ENCODE assay signal across 21 cellular contexts in the genomic region with DNA sequence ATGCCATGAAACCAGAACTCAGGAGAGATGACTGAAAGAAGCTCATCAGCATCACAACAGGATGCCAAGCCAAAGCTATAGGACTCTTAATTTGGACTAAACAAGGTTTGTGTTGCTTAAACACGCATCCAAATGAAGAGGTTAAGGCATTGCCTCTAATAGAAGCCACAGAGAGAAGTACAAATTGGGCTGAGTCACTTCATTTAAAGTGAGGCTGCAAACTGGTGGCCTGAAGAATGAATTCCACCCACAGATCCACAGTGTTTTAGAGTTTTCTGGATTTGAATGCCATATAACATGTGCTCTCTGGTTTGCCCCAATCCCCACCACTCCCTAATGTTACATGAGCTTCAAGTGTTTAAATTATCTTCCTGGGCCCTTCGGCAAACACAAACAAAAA.
DNase-seq lines count a peak whose midpoint lies in the region; ATAC-seq and TF ChIP-seq lines count a peak whose summit lies in the region.
"Had no signal": no experiment of that assay in that cellular context is flagged by ENCODE, and none has a peak within 500 bp of the region (broad histone marks: within the 10 kb centered on the region; RNA-seq: fewer than 3 reads in every experiment).

No MANE protein-coding gene starts in this region.

- no peak overlapping the region for H2BK15ac ChIP-seq in mesenchymal stem cell (ENCODE audit: low read depth, poor library complexity, severe bottlenecking)

- no peak overlapping the region for H3K4ac ChIP-seq in mesenchymal stem cell (ENCODE audit: low read depth in 1 of 2, low read length in 2 of 2)

- no peaks in the 10 kb centered on the region for H3K9me3 ChIP-seq in mesenchymal stem cell (ENCODE audit: control insufficient read depth, low read length)
- H3K9me3 ChIP-seq: Caco-2 had no signal

- H3K23ac ChIP-seq in mesenchymal stem cell (ENCODE audit: low read length in 2 of 2): no peak overlapping the region

- no peak overlapping the region for H4K91ac ChIP-seq in mesenchymal stem cell (ENCODE audit: low read length)

- H3K27ac Mint-ChIP-seq in HFFc6 (peak overlapping the region; percentile 51), WTC11 (peak overlapping the region; percentile 13; the same call in 1 of the 2 replicates)
- H3K27ac Mint-ChIP-seq: B cell had no signal

- no peaks in the 10 kb centered on the region for H3K9me3 Mint-ChIP-seq in HFFc6
- H3K9me3 Mint-ChIP-seq in WTC11: peaks cover 5% of the 10 kb centered on the region; the same call in 1 of the 2 replicates

- H2BK120ac ChIP-seq in mesenchymal stem cell (ENCODE audit: low read depth, low read length): no peak overlapping the region

- no peak for TF ChIP-seq CTCF in HFFc6 (IDR thresholded peaks at IDR 0.05)
- TF ChIP-seq CTCF in WTC11 (IDR thresholded peaks at IDR 0.05): no peak

- H2BK12ac ChIP-seq in mesenchymal stem cell (ENCODE audit: low read length in 2 of 2): no peak overlapping the region

- H3K36me3 Mint-ChIP-seq in HFFc6 (ENCODE audit: low read depth) (no peaks in the 10 kb centered on the region; the same call in 1 of the 2 replicates), WTC11 (no peaks in the 10 kb centered on the region)

- H3K9ac ChIP-seq in mesenchymal stem cell (ENCODE audit: low read length): peak overlapping the region; percentile 7

- H3K18ac ChIP-seq in mesenchymal stem cell (ENCODE audit: low read depth in 1 of 2, low read length in 2 of 2): no peak overlapping the region

- no peak overlapping the region for H2AFZ ChIP-seq in mesenchymal stem cell (ENCODE audit: low read depth, low read length)
- H2AFZ ChIP-seq: PC-9 had no signal

- no peak overlapping the region for H3K14ac ChIP-seq in mesenchymal stem cell (ENCODE audit: low read length in 2 of 2)

- peaks cover 0 to 4% of the 10 kb centered on the region in 2 experiments for H3K27me3 ChIP-seq in mesenchymal stem cell (ENCODE audit: control insufficient read depth in 1 of 2, insufficient read depth in 1 of 2, low read length in 2 of 2)

- no peaks in the 10 kb centered on the region for H3K36me3 ChIP-seq in mesenchymal stem cell (ENCODE audit: control insufficient read depth in 1 of 2, insufficient read depth in 2 of 2, low read depth in 1 of 2, low read length in 2 of 2)

- WGBS in mesenchymal stem cell: 95% methylated on average over 2 of the region's 2 CpGs

- H3K4me3 Mint-ChIP-seq in HFFc6 (no peak overlapping the region), WTC11 (no peak overlapping the region)
- H3K4me3 Mint-ChIP-seq: B cell had no signal

- DNase-seq in AG08395 (ENCODE audit: low spot score) (peak; percentile 4), HFFc6 (peak; percentile 10), WTC11 (ENCODE audit: low spot score) (no peak), mesenchymal stem cell (no peak), NCI-H187 (lab: John Stamatoyannopoulos, UW) (no peak), SHP77 (lab: John Stamatoyannopoulos, UW) (no peak)
- DNase-seq: Caco-2, DMS153, EL, NCI-H1105, NCI-H2081 treated with DMSO at 0.1 percent for 48 hours, NCI-H2227 treated with DMSO at 0.1 percent for 48 hours, NCI-H510A treated with DMSO at 0.1 percent for 48 hours, NCI-H774, PC-9 had no signal

- no peak overlapping the region for H2AK5ac ChIP-seq in mesenchymal stem cell (ENCODE audit: low read length, severe bottlenecking)

- POLR2A ChIA-PET in WTC11 (lab: Charles Lee): no interaction called here

- H2BK5ac ChIP-seq in mesenchymal stem cell (ENCODE audit: low read depth, low read length, poor library complexity, severe bottlenecking): no peak overlapping the region

- H3K4me1 Mint-ChIP-seq in HFFc6 (ENCODE audit: low read depth) (peaks cover 55% of the 10 kb centered on the region), WTC11 (peaks cover 52% of the 10 kb centered on the region)
- H3K4me1 Mint-ChIP-seq: B cell had no signal

- H3K4me1 ChIP-seq in mesenchymal stem cell (ENCODE audit: control insufficient read depth, insufficient read depth, low read depth, low read length): peaks cover 3% of the 10 kb centered on the region

- CTCF ChIA-PET in WTC11 (lab: Charles Lee): interaction anchor here (0.7 to 1.3 kb wide), 2 partner anchors 9 to 752 kb away, joined by 3 to 11 read pairs; no protein-coding TSS in a partner anchor

- no peak overlapping the region for H4K8ac ChIP-seq in mesenchymal stem cell (ENCODE audit: low read length)

- ATAC-seq in WTC11: 0 out of 2 replicates have a peak, but pooled peaks have one; percentile 7
- no peak for ATAC-seq in GM21576 (IDR thresholded peaks at IDR 0.05; ENCODE audit: unreplicated experiment)
- no peak for ATAC-seq in HG03108 (IDR thresholded peaks at IDR 0.05; ENCODE audit: unreplicated experiment)

- H3K27me3 Mint-ChIP-seq in HFFc6 (ENCODE audit: insufficient read depth): no peaks in the 10 kb centered on the region; the same call in 1 of the 2 replicates
- no peaks in the 10 kb centered on the region for H3K27me3 Mint-ChIP-seq in WTC11 (ENCODE audit: low read depth)

- no peak overlapping the region for H3K27ac ChIP-seq in mesenchymal stem cell (ENCODE audit: low read length, poor library complexity, severe bottlenecking)
- H3K27ac ChIP-seq: 22Rv1, HL-60, PC-9, RWPE1 had no signal

- H3K79me1 ChIP-seq in mesenchymal stem cell (replicated peaks; ENCODE audit: low read length, poor library complexity, severe bottlenecking): no peaks in the 10 kb centered on the region

- no peak overlapping the region for H3K4me2 ChIP-seq in mesenchymal stem cell (ENCODE audit: low read length, poor library complexity, severe bottlenecking)
- H3K4me2 ChIP-seq: PC-9 had no signal

- H3K4me3 ChIP-seq in mesenchymal stem cell (ENCODE audit: insufficient read depth in 1 of 2, low read depth in 1 of 2, low read length in 2 of 2): no peak overlapping the region
- H3K4me3 ChIP-seq: PC-9 had no signal

TF ChIP-seq in WTC11, 78 proteins besides CTCF, POLR2A, EP300 and RAD21 (continues in another document):
- TF ChIP-seq ZNF425 (CRISPR knock-in tag; conservative IDR thresholded peaks at IDR 0.05): no peak
- TF ChIP-seq FOXP4 (CRISPR knock-in tag; IDR thresholded peaks at IDR 0.05): no peak
- no peak for TF ChIP-seq ELF4 (CRISPR knock-in tag; IDR thresholded peaks at IDR 0.05; ENCODE audit: low read depth)
- no peak for TF ChIP-seq ZNF416 (CRISPR knock-in tag; IDR thresholded peaks at IDR 0.05)
- TF ChIP-seq SOX15 (CRISPR knock-in tag; IDR thresholded peaks at IDR 0.05): no peak
- TF ChIP-seq ZBTB43 (CRISPR knock-in tag; IDR thresholded peaks at IDR 0.05): no peak
- no peak for TF ChIP-seq ZNF263 (CRISPR knock-in tag; IDR thresholded peaks at IDR 0.05; ENCODE audit: low read depth)
- TF ChIP-seq ATF1 (CRISPR knock-in tag; IDR thresholded peaks at IDR 0.05): no peak
- TF ChIP-seq EMX1 (CRISPR knock-in tag; IDR thresholded peaks at IDR 0.05): no peak
- TF ChIP-seq NR3C1 (CRISPR knock-in tag; conservative IDR thresholded peaks at IDR 0.05; ENCODE audit: low read depth): no peak
- TF ChIP-seq CREB1 (CRISPR knock-in tag; IDR thresholded peaks at IDR 0.05): no peak

Comparison
In these comparisons a context has a peak if more than half of its experiments do, and no peak if none do; other contexts are left out.
1. DNase-seq: peak in AG08395 (single experiment) and HFFc6 (single experiment); none in WTC11 (single experiment), mesenchymal stem cell (single experiment), NCI-H187 (0 of 2) and SHP77 (0 of 2).